ENCODE assay signal across 20 cellular contexts in genomic region chr3:110494728-110495127, GRCh38.
"Had no signal": no experiment of that assay in that cellular context is flagged by ENCODE, and none has a peak within 500 bp of the region (broad histone marks: within the 10 kb centered on the region; RNA-seq: fewer than 3 reads in every experiment).

No MANE protein-coding gene starts in this region.

- H3K36me3 ChIP-seq: colonic mucosa, esophagus squamous epithelium, left ventricle myocardium inferior, lower lobe of right lung, sigmoid colon, stomach, thoracic aorta, transverse colon had no signal

- H3K4me3 ChIP-seq: colonic mucosa, esophagus squamous epithelium, left ventricle myocardium inferior, lower lobe of right lung, psoas muscle, sigmoid colon, skin epidermis, stomach, thoracic aorta, transverse colon had no signal

- H3K27me3 ChIP-seq: colonic mucosa, esophagus squamous epithelium, sigmoid colon, stomach, transverse colon had no signal

- H3K27ac ChIP-seq: colonic mucosa, esophagus squamous epithelium, left ventricle myocardium inferior, lower lobe of right lung, psoas muscle, sigmoid colon, skin epidermis, stomach, thoracic aorta, transverse colon had no signal

- ATAC-seq: natural killer cell treated with Interleukin-12 subunit alpha and Interleukin-12 subunit beta and Interleukin-15 and Interleukin-18, amount 100 ng/mL, for 72 hours; psoas muscle had no signal

- DNase-seq: dermis blood vessel endothelial cell; esophagus squamous epithelium; foreskin fibroblast; immature natural killer cell; left ventricle myocardium inferior; midbrain; psoas muscle; sigmoid colon; stimulated activated CD4-positive, alpha-beta T cell treated with anti-CD3 and anti-CD28 coated beads, Interleukin-2, amount 100 ng/mL, for 24 hours; stimulated activated CD4-positive, alpha-beta T cell treated with anti-CD3 and anti-CD28 coated beads, Interleukin-4, amount 100 ng/mL, for 4 hours; stimulated activated naive CD4-positive, alpha-beta T cell; stomach; substantia nigra; transverse colon had no signal

- H3K4me1 ChIP-seq: colonic mucosa, esophagus squamous epithelium, left ventricle myocardium inferior, lower lobe of right lung, psoas muscle, sigmoid colon had no signal

- FAIRE-seq: keratinocyte had no signal

- H3K9me3 ChIP-seq: colonic mucosa, esophagus squamous epithelium, lower lobe of right lung, psoas muscle, sigmoid colon, stomach, thoracic aorta, transverse colon had no signal
